16 cellular contexts compared by ENCODE assay signal in the genomic region with DNA sequence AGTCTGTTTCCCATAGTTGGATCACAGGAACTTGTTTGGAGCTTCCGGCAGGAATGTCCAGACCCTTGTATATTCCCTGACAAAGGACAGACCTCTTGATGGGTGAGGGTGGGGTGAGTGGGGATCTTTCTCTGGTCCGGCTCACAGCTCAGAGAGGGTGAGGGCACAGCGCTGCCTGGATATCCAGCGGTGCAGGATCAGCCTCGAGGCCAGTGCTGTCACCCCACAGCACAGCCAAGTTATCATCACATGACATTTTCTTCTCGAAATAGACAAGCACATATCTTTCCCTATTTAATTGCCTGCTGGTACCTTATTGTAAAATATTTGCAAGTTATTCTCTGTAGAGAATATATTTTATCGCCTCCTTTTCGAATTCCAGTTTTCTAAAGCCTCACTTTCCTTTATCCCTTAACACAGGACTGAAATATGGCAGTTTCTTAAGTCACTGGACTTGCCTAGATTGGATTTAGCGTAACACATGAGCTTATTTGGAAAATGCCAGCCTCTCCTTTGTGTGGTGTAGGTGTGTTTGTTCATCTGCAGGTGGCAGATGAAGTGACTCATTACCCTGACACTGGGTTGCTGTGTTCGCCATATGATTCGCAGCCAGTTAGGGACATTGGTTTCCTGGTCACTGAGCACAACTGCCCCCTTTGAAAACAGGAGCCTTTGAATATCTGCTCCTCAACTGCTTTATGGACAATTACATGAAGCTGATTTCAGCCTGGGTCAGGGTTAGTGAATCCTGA. TPM values are rescaled to one million over a fixed set of nuclear protein-coding genes. Genes with fewer than 3 reads are reported as not detected.
DNase-seq lines count a peak whose midpoint lies in the region; ATAC-seq, FAIRE-seq and TF ChIP-seq lines count a peak whose summit lies in the region.
"Had no signal": no experiment of that assay in that cellular context is flagged by ENCODE, and none has a peak within 500 bp of the region (broad histone marks: within the 10 kb centered on the region; RNA-seq: fewer than 3 reads in every experiment).

No MANE protein-coding gene starts in this region.

- in situ Hi-C loops in Caki2 (cut with HindIII; ENCODE audit: low pct_unique_long_range_greater_than_20kb, low sequenced_read_pairs), result no loop called here

- TF ChIP-seq POLR2A in GM12891 (IDR thresholded peaks at IDR 0.05; ENCODE audit: low read depth, low read length), result no peak

- peak overlapping the region; percentile 76 for H3K9ac ChIP-seq in adipocyte (ENCODE audit: low read length)

- TF ChIP-seq CTCF in mucosa of descending colon (IDR thresholded peaks at IDR 0.05), result no peak

- H3K36me3 ChIP-seq in adipocyte (ENCODE audit: control insufficient read depth, insufficient read depth, low read length, severe bottlenecking), result no peaks in the 10 kb centered on the region
- no peaks in the 10 kb centered on the region for H3K36me3 ChIP-seq in mucosa of descending colon (ENCODE audit: low read depth)
- H3K36me3 ChIP-seq: thoracic aorta had no signal

- H3K4me1 ChIP-seq in adipocyte (ENCODE audit: control insufficient read depth, insufficient read depth, low read length), result peaks cover 67% of the 10 kb centered on the region
- peaks cover 12% of the 10 kb centered on the region for H3K4me1 ChIP-seq in mucosa of descending colon (ENCODE audit: low read depth)

- peak; percentile 90 for ATAC-seq in mucosa of descending colon

- H3K27me3 ChIP-seq in adipocyte (replicated peaks; ENCODE audit: control insufficient read depth, insufficient read depth, low read length), result no peaks in the 10 kb centered on the region

- no peak overlapping the region for H3K4me3 ChIP-seq in adipocyte (ENCODE audit: low read length)
- H3K4me3 ChIP-seq in mucosa of descending colon, result no peak overlapping the region
- H3K4me3 ChIP-seq: thoracic aorta had no signal

- intact Hi-C loops in mucosa of descending colon (cut with DNase I, micrococcal nuclease), result no loop called here

- no peak for FAIRE-seq in GM12891 (lab: Jason Lieb, UNC)
- FAIRE-seq: G401.6 had no signal

- H3K9me3 ChIP-seq in adipocyte (ENCODE audit: control insufficient read depth, low read length) (peaks cover 5% of the 10 kb centered on the region), mucosa of descending colon (no peaks in the 10 kb centered on the region)
- H3K9me3 ChIP-seq: thoracic aorta had no signal

- DNase-seq in Caki2 (ENCODE audit: low read depth) (peak; percentile 22), NCI-H187 (lab: John Stamatoyannopoulos, UW) (peak; percentile 78 to 83), adipocyte (ENCODE audit: low read depth) (no peak), mucosa of descending colon (peak in 1 of 3 donors; percentile 62), GM12891 (ENCODE audit: insufficient read length, low spot score) (no peak), EL (no peak), NCI-H1694 treated with DMSO at 0.1 percent for 48 hours (lab: John Stamatoyannopoulos, UW) (no peak)
- DNase-seq in stimulated activated CD4-positive, alpha-beta T cell treated with anti-CD3 and anti-CD28 coated beads, Interleukin-4, amount 100 ng/mL, for 1 hour, result no peak
- DNase-seq: activated CD4-positive, CD25-positive, alpha-beta regulatory T cell treated with anti-CD3 and anti-CD28 coated beads, Interleukin-2, amount 50 U/mL, for 72 hours; caudate nucleus; kidney glomerular epithelial cell; posterior cingulate gyrus had no signal

TF ChIP-seq in GM12891, 5 proteins besides CTCF, POLR2A, EP300 and RAD21:
- TF ChIP-seq TAF1 (IDR thresholded peaks at IDR 0.05; ENCODE audit: low read depth, low read length) (no peak), SPI1 (IDR thresholded peaks at IDR 0.05; ENCODE audit: low read depth, low read length) (no peak), POU2F2 (IDR thresholded peaks at IDR 0.05; ENCODE audit: low read depth, low read length) (no peak), PAX5 (IDR thresholded peaks at IDR 0.05; ENCODE audit: insufficient read depth, low read length, severe bottlenecking) (no peak), POLR2AphosphoS5 (IDR thresholded peaks at IDR 0.05; ENCODE audit: low read depth, low read length) (no peak)

RNA-seq across cellular contexts. Expression of gene CLIC6, which starts 21.4 kb away (rescaled TPM):
- total RNA-seq in Caki2 (2014; rRNA removed; shearing (Covaris generic); ENCODE audit: low replicate concordance), result not detected in 2 replicates
- 1 to 10 TPM in 2 of 3 donors, under 1 TPM in 1; 0.96 to 4.8 (median 3.0) TPM for total RNA-seq in mucosa of descending colon
- 18.6 TPM for polyA plus RNA-seq in GM12891 (2012; ENCODE audit: low read depth, missing spikeins)
- total RNA-seq: HT1080, SK-MEL-5 had no signal

Comparison
In these comparisons a context has a peak if more than half of its experiments do, and no peak if none do; other contexts are left out.
1. DNase-seq: peak in Caki2 (single experiment) and NCI-H187 (2 of 2); none in adipocyte (single experiment), stimulated activated CD4-positive, alpha-beta T cell treated with anti-CD3 and anti-CD28 coated beads, Interleukin-4, amount 100 ng/mL, for 1 hour (single experiment), GM12891 (single experiment), EL (single experiment) and NCI-H1694 treated with DMSO at 0.1 percent for 48 hours (single experiment).